8 cellular contexts compared by ENCODE assay signal in genomic region chr12:6821674-6822433, GRCh38. TPM values are rescaled to one million over a fixed set of nuclear protein-coding genes. Genes with fewer than 3 reads are reported as not detected.
DNase-seq lines count a peak whose midpoint lies in the region; ATAC-seq and TF ChIP-seq lines count a peak whose summit lies in the region.

Gene GPR162 (plus strand): TSS chr12:6821821. CDS start chr12:6823899, 2,078 bp downstream.

- H3K4me1 ChIP-seq in right lobe of liver = peaks cover 0 to 5% (median 0%) of the 10 kb centered on the region in 4 donors

- peaks cover 7% of the 10 kb centered on the region for H3K27me3 Mint-ChIP-seq in activated naive CD4-positive, alpha-beta T cell treated with anti-CD3 and anti-CD28 coated beads, Interleukin-2, amount 50 U/mL, for 24 hours
- H3K27me3 Mint-ChIP-seq in dendritic cell treated with granulocyte-macrophage colony-stimulating factor and Interleukin-4, amounts not matched to agents 40 ng/mL and 50 ng/mL, for 4 days = peaks cover 23% of the 10 kb centered on the region

- DNase-seq in activated naive CD4-positive, alpha-beta T cell treated with anti-CD3 and anti-CD28 coated beads, Interleukin-2, amount 50 U/mL, for 72 hours (ENCODE audit: low spot score in 2 of 2) = no peak
- peak; percentile 31 for DNase-seq in NCI-H748 treated with DMSO at 0.1 percent for 48 hours (lab: John Stamatoyannopoulos, UW)
- peak in 1 of 3 donors; percentile 55 for DNase-seq in right lobe of liver
- peak in 17 of 49 donors; percentile 33 to 91 (median 61) for DNase-seq in substantia nigra (lab: John Stamatoyannopoulos, UW)
- DNase-seq in stimulated activated CD4-positive, alpha-beta T cell treated with anti-CD3 and anti-CD28 coated beads, Interleukin-4, amount 100 ng/mL, for 24 hours = no peak

- no peak for TF ChIP-seq POLR2A in right lobe of liver (IDR thresholded peaks at IDR 0.05)

- peaks cover 19% of the 10 kb centered on the region for H3K4me1 Mint-ChIP-seq in activated naive CD4-positive, alpha-beta T cell treated with anti-CD3 and anti-CD28 coated beads, Interleukin-2, amount 50 U/mL, for 24 hours
- H3K4me1 Mint-ChIP-seq in dendritic cell treated with granulocyte-macrophage colony-stimulating factor and Interleukin-4, amounts not matched to agents 40 ng/mL and 50 ng/mL, for 4 days (ENCODE audit: low read depth) = peaks cover 63% of the 10 kb centered on the region

- H3K36me3 ChIP-seq in right lobe of liver = no peaks in the 10 kb centered on the region

- H3K4me3 Mint-ChIP-seq in activated naive CD4-positive, alpha-beta T cell treated with anti-CD3 and anti-CD28 coated beads, Interleukin-2, amount 50 U/mL, for 24 hours = peak within 1 kb of the TSS; percentile 72
- peak within 1 kb of the TSS; percentile 80 for H3K4me3 Mint-ChIP-seq in dendritic cell treated with granulocyte-macrophage colony-stimulating factor and Interleukin-4, amounts not matched to agents 40 ng/mL and 50 ng/mL, for 4 days

- peak within 1 kb of the TSS; percentile 19 to 29 (median 20) for H3K4me3 ChIP-seq in right lobe of liver

- H3K36me3 Mint-ChIP-seq in activated naive CD4-positive, alpha-beta T cell treated with anti-CD3 and anti-CD28 coated beads, Interleukin-2, amount 50 U/mL, for 24 hours = peaks cover 5% of the 10 kb centered on the region
- peaks cover 8 to 17% of the 10 kb centered on the region in 2 donors for H3K36me3 Mint-ChIP-seq in activated naive CD4-positive, alpha-beta T cell treated with anti-CD3 and anti-CD28 coated beads, Interleukin-2, amount 50 U/mL, for 72 hours
- H3K36me3 Mint-ChIP-seq in dendritic cell treated with granulocyte-macrophage colony-stimulating factor and Interleukin-4, amounts not matched to agents 40 ng/mL and 50 ng/mL, for 4 days (ENCODE audit: low read depth) = peaks cover 55% of the 10 kb centered on the region

- TF ChIP-seq CTCF in right lobe of liver (IDR thresholded peaks at IDR 0.05) = no peak

- ATAC-seq in activated naive CD4-positive, alpha-beta T cell treated with anti-CD3 and anti-CD28 coated beads, Interleukin-2, amount 50 U/mL, for 72 hours = no peak
- peak; percentile 33 to 54 (median 42) for ATAC-seq in right lobe of liver
- ATAC-seq in HG03135 (IDR thresholded peaks at IDR 0.05; ENCODE audit: unreplicated experiment) = no peak

- H3K27ac ChIP-seq in right lobe of liver (peak within 1 kb of the TSS in 2 of 3 donors; percentile 6 to 18), substantia nigra (ENCODE audit: low read depth, low read length, poor library complexity, severe bottlenecking) (peak within 1 kb of the TSS; percentile 3)

- H3K27ac Mint-ChIP-seq in activated naive CD4-positive, alpha-beta T cell treated with anti-CD3 and anti-CD28 coated beads, Interleukin-2, amount 50 U/mL, for 24 hours = peak within 1 kb of the TSS; percentile 65
- peak within 1 kb of the TSS in 1 of 2 donors; percentile 91 for H3K27ac Mint-ChIP-seq in activated naive CD4-positive, alpha-beta T cell treated with anti-CD3 and anti-CD28 coated beads, Interleukin-2, amount 50 U/mL, for 72 hours
- peak within 1 kb of the TSS; percentile 78 for H3K27ac Mint-ChIP-seq in dendritic cell treated with granulocyte-macrophage colony-stimulating factor and Interleukin-4, amounts not matched to agents 40 ng/mL and 50 ng/mL, for 4 days

- no peaks in the 10 kb centered on the region for H3K9me3 ChIP-seq in right lobe of liver

- 3% methylated on average over 20 of the region's 23 CpGs for WGBS in right lobe of liver (ENCODE audit: insufficient coverage, low coverage, low lambda C conversion rate, missing lambda C conversion rate)

- intact Hi-C loops in dendritic cell treated with granulocyte-macrophage colony-stimulating factor and Interleukin-4, amounts not matched to agents 40 ng/mL and 50 ng/mL, for 4 days (cut with micrococcal nuclease) = loop anchor here (5.0 kb wide), 1 partner anchor 35 kb away; the partner anchor contains the start of gene CD4
- intact Hi-C loops in right lobe of liver (cut with DNase I) = no loop called here

- no peaks in the 10 kb centered on the region for H3K27me3 ChIP-seq in right lobe of liver

- no peaks in the 10 kb centered on the region for H3K9me3 Mint-ChIP-seq in activated naive CD4-positive, alpha-beta T cell treated with anti-CD3 and anti-CD28 coated beads, Interleukin-2, amount 50 U/mL, for 24 hours
- H3K9me3 Mint-ChIP-seq in activated naive CD4-positive, alpha-beta T cell treated with anti-CD3 and anti-CD28 coated beads, Interleukin-2, amount 50 U/mL, for 72 hours = no peaks in the 10 kb centered on the region
- H3K9me3 Mint-ChIP-seq in dendritic cell treated with granulocyte-macrophage colony-stimulating factor and Interleukin-4, amounts not matched to agents 40 ng/mL and 50 ng/mL, for 4 days = no peaks in the 10 kb centered on the region

RNA-seq across cellular contexts. Expression of gene GPR162, which starts in this region (rescaled TPM):
- under 1 TPM; 0.46 to 0.60 TPM for total RNA-seq in activated naive CD4-positive, alpha-beta T cell treated with anti-CD3 and anti-CD28 coated beads, Interleukin-2, amount 50 U/mL, for 72 hours
- 1 to 10 TPM in 4 of 6 experiments, under 1 TPM in 2; 0.37 to 3.1 (median 2.1) TPM for total RNA-seq in right lobe of liver

Comparison
In these comparisons a context has a peak if more than half of its experiments do, and no peak if none do; other contexts are left out.
1. ATAC-seq: peak in right lobe of liver (4 of 4); none in activated naive CD4-positive, alpha-beta T cell treated with anti-CD3 and anti-CD28 coated beads, Interleukin-2, amount 50 U/mL, for 72 hours (0 of 2) and HG03135 (single experiment).